Comparison of ENCODE assay signal across 16 cellular contexts in the genomic region with DNA sequence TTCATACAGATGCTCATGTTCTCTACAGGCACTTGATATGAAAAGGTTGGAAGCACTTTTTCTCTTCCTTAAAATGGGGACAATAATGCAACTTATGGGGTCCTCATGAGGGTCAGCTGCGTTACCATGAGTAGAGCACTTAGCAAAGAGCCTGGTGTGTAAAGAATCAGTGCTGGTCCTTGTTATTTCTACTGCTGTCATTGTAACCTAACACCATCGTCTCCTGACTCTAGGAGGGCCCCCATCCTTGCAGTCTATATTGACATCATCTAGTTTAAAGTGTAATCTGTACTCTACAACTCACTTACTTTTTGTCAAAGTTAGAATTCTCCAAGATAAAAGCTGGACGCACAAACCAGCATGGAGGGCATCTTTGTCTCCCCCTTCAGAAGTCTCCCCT. TPM values are rescaled to one million over a fixed set of nuclear protein-coding genes. Genes with fewer than 3 reads are reported as not detected.
"Had no signal": no experiment of that assay in that cellular context is flagged by ENCODE, and none has a peak within 500 bp of the region (broad histone marks: within the 10 kb centered on the region; RNA-seq: fewer than 3 reads in every experiment).

No MANE protein-coding gene starts in this region.

- H3K27ac ChIP-seq: coronary artery, left lung, ovary, uterus, VCaP had no signal

- H3K9me3 ChIP-seq: left lung, ovary, uterus had no signal

- H3K4me1 ChIP-seq: uterus had no signal

- H3K9me3 Mint-ChIP-seq: activated naive CD8-positive, alpha-beta T cell treated with anti-CD3 and anti-CD28 coated beads, Interleukin-2, amount 50 U/mL, for 24 hours; activated T-helper 1 cell treated with anti-CD3 and anti-CD28 coated beads, Interleukin-12 subunit alpha, Interleukin-12 subunit beta, Interleukin-2, Interleukin-4 antibody, amounts not matched to agents 30 ng/mL and 10 ng/mL and 1 ng/mL, durations not matched to agents 14 hours and 24 hours and 36 hours; stimulated activated naive CD8-positive, alpha-beta T cell treated with anti-CD3 and anti-CD28 coated beads, Interleukin-15, amount 100 ng/mL, for 72 hours had no signal

- H3K27me3 Mint-ChIP-seq: activated CD4-positive, alpha-beta T cell treated with anti-CD3 and anti-CD28 coated beads for 36 hours; activated naive CD8-positive, alpha-beta T cell treated with anti-CD3 and anti-CD28 coated beads, Interleukin-2, amount 50 U/mL, for 24 hours; stimulated activated naive CD8-positive, alpha-beta T cell treated with anti-CD3 and anti-CD28 coated beads, Interleukin-15, amount 100 ng/mL, for 72 hours had no signal

- H3K4me3 Mint-ChIP-seq: activated CD4-positive, alpha-beta T cell treated with anti-CD3 and anti-CD28 coated beads for 36 hours; activated naive CD8-positive, alpha-beta T cell treated with anti-CD3 and anti-CD28 coated beads, Interleukin-2, amount 50 U/mL, for 24 hours; activated T-helper 1 cell treated with anti-CD3 and anti-CD28 coated beads, Interleukin-12 subunit alpha, Interleukin-12 subunit beta, Interleukin-2, Interleukin-4 antibody, amounts not matched to agents 30 ng/mL and 10 ng/mL and 1 ng/mL, durations not matched to agents 14 hours and 24 hours and 36 hours; stimulated activated naive CD8-positive, alpha-beta T cell treated with anti-CD3 and anti-CD28 coated beads, Interleukin-15, amount 100 ng/mL, for 72 hours had no signal

- H3K27ac Mint-ChIP-seq: activated CD4-positive, alpha-beta T cell treated with anti-CD3 and anti-CD28 coated beads for 36 hours; activated naive CD8-positive, alpha-beta T cell treated with anti-CD3 and anti-CD28 coated beads, Interleukin-2, amount 50 U/mL, for 24 hours; activated T-helper 1 cell treated with anti-CD3 and anti-CD28 coated beads, Interleukin-12 subunit alpha, Interleukin-12 subunit beta, Interleukin-2, Interleukin-4 antibody, amounts not matched to agents 30 ng/mL and 10 ng/mL and 1 ng/mL, durations not matched to agents 14 hours and 24 hours and 36 hours had no signal

- H3K4me3 ChIP-seq: coronary artery, left lung, ovary, uterus had no signal

- H3K4me1 Mint-ChIP-seq: activated naive CD8-positive, alpha-beta T cell treated with anti-CD3 and anti-CD28 coated beads, Interleukin-2, amount 50 U/mL, for 24 hours had no signal

- DNase-seq: activated CD4-positive, alpha-beta T cell treated with anti-CD3 and anti-CD28 coated beads for 36 hours; activated naive CD4-positive, alpha-beta T cell treated with Interleukin-2 at 50 U/mL for 16 hours; activated naive CD8-positive, alpha-beta T cell treated with anti-CD3 and anti-CD28 coated beads, Interleukin-2, amount 50 U/mL, for 24 hours; caudate nucleus; effector CD4-positive, alpha-beta T cell; foreskin melanocyte; head of caudate nucleus; ovary; stimulated activated CD4-positive, alpha-beta T cell treated with anti-CD3 and anti-CD28 coated beads, Interleukin-4, amount 100 ng/mL, for 1 hour; stimulated activated CD8-positive, alpha-beta memory T cell treated with anti-CD3 and anti-CD28 coated beads, Interleukin-4, amount 100 ng/mL, for 48 hours; stimulated activated naive CD8-positive, alpha-beta T cell treated with anti-CD3 and anti-CD28 coated beads, Interleukin-15, amount 100 ng/mL, for 72 hours; uterus had no signal

- ATAC-seq: activated CD4-positive, alpha-beta T cell treated with anti-CD3 and anti-CD28 coated beads for 36 hours; activated naive CD8-positive, alpha-beta T cell treated with anti-CD3 and anti-CD28 coated beads, Interleukin-2, amount 50 U/mL, for 24 hours; left lung; stimulated activated naive CD8-positive, alpha-beta T cell treated with anti-CD3 and anti-CD28 coated beads, Interleukin-15, amount 100 ng/mL, for 72 hours had no signal

- H3K27me3 ChIP-seq: left lung, ovary, uterus had no signal

- H3K36me3 ChIP-seq: left lung, ovary, uterus had no signal

RNA-seq across cellular contexts. Expression of gene CAPN9, which starts 2.4 kb away (rescaled TPM):
- total RNA-seq: activated CD4-positive, alpha-beta T cell treated with anti-CD3 and anti-CD28 coated beads for 36 hours; activated T-helper 1 cell treated with anti-CD3 and anti-CD28 coated beads, Interleukin-12 subunit alpha, Interleukin-12 subunit beta, Interleukin-2, Interleukin-4 antibody, amounts not matched to agents 30 ng/mL and 10 ng/mL and 1 ng/mL, durations not matched to agents 14 hours and 24 hours and 36 hours had no signal

RNA-seq across cellular contexts. Expression of gene AGT, which starts 35.7 kb away (rescaled TPM):
- total RNA-seq: activated CD4-positive, alpha-beta T cell treated with anti-CD3 and anti-CD28 coated beads for 36 hours; activated T-helper 1 cell treated with anti-CD3 and anti-CD28 coated beads, Interleukin-12 subunit alpha, Interleukin-12 subunit beta, Interleukin-2, Interleukin-4 antibody, amounts not matched to agents 30 ng/mL and 10 ng/mL and 1 ng/mL, durations not matched to agents 14 hours and 24 hours and 36 hours had no signal
